ENCODE assay signal across 8 cellular contexts in genomic region chr6:24720131-24720603, GRCh38. TPM values are rescaled to one million over a fixed set of nuclear protein-coding genes. Genes with fewer than 3 reads are reported as not detected.
DNase-seq lines count a peak whose midpoint lies in the region; ATAC-seq and TF ChIP-seq lines count a peak whose summit lies in the region.

No MANE protein-coding gene starts in this region.

- peak overlapping the region; percentile 98 for H3K14ac ChIP-seq in trophoblast cell (ENCODE audit: low read length)

- peak overlapping the region; percentile 96 for H3K4me3 ChIP-seq in CD4-positive, CD25-positive, alpha-beta regulatory T cell (ENCODE audit: low read depth, low read length)
- H3K4me3 ChIP-seq in SJSA1 (peak overlapping the region; percentile 67), trophoblast cell (ENCODE audit: low read depth, low read length) (peak overlapping the region; percentile 93)

- ATAC-seq in CD4-positive, CD25-positive, alpha-beta regulatory T cell (ENCODE audit: low read depth in 2 of 2) = peak; percentile 13 to 18
- peak; percentile 61 for ATAC-seq in Right ventricle myocardium superior (ENCODE audit: poor library complexity)

- H3K27me3 ChIP-seq in CD4-positive, CD25-positive, alpha-beta regulatory T cell (ENCODE audit: control insufficient read depth, insufficient read depth, low read length) = no peaks in the 10 kb centered on the region
- H3K27me3 ChIP-seq in SJSA1 (replicated peaks) = no peaks in the 10 kb centered on the region
- no peaks in the 10 kb centered on the region for H3K27me3 ChIP-seq in trophoblast cell (ENCODE audit: insufficient read depth, low read length)

- peak; percentile 9 for TF ChIP-seq CTCF in type B pancreatic cell (conservative IDR thresholded peaks at IDR 0.05)

- peak overlapping the region; percentile 97 for H4K91ac ChIP-seq in trophoblast cell (ENCODE audit: low read depth, low read length)

- H3K9me3 ChIP-seq in CD4-positive, CD25-positive, alpha-beta regulatory T cell (ENCODE audit: control insufficient read depth in 2 of 2, low read length in 2 of 2) = no peaks in the 10 kb centered on the region
- H3K9me3 ChIP-seq in SJSA1 (replicated peaks) (no peaks in the 10 kb centered on the region), trophoblast cell (ENCODE audit: insufficient read depth, low read depth, low read length) (no peaks in the 10 kb centered on the region)

- H3K4me1 Mint-ChIP-seq in CD4-positive, CD25-positive, alpha-beta regulatory T cell = peaks cover 19 to 51% (median 39%) of the 10 kb centered on the region in 4 donors
- peaks cover 26% of the 10 kb centered on the region for H3K4me1 Mint-ChIP-seq in type B pancreatic cell (ENCODE audit: unreplicated experiment)

- H3K4me3 Mint-ChIP-seq in CD4-positive, CD25-positive, alpha-beta regulatory T cell = peak overlapping the region; percentile 91 to 100 (median 95)
- H3K4me3 Mint-ChIP-seq in type B pancreatic cell = peak overlapping the region; percentile 95

- H2BK12ac ChIP-seq in trophoblast cell (ENCODE audit: low read length) = peak overlapping the region; percentile 32

- peak overlapping the region; percentile 91 for H4K8ac ChIP-seq in trophoblast cell (ENCODE audit: low read depth, low read length)

- peak overlapping the region; percentile 99 for H2AK5ac ChIP-seq in trophoblast cell (ENCODE audit: low read length)

- peak overlapping the region; percentile 98 to 100 (median 100) for H3K27ac Mint-ChIP-seq in CD4-positive, CD25-positive, alpha-beta regulatory T cell
- peak overlapping the region; percentile 100 for H3K27ac Mint-ChIP-seq in type B pancreatic cell

- peak; percentile 75 to 88 (median 81) for DNase-seq in CD4-positive, CD25-positive, alpha-beta regulatory T cell
- DNase-seq in HEK293T (ENCODE audit: extremely low spot score) (peak; percentile 32), SJSA1 (ENCODE audit: low read depth in 1 of 2, low spot score in 2 of 2) (peak in 1 of 2 experiments; percentile 73), Right ventricle myocardium superior (peak; percentile 84), trophoblast cell (peak; percentile 74 to 76), type B pancreatic cell (ENCODE audit: extremely low spot score, unreplicated experiment) (peak; percentile 71), NCI-H2107 (lab: John Stamatoyannopoulos, UW) (no peak)
- peak; percentile 79 for DNase-seq in activated naive CD4-positive, alpha-beta T cell treated with anti-CD3 and anti-CD28 coated beads, Interleukin-2, amount 50 U/mL, for 16 hours

- peak overlapping the region; percentile 70 for H2BK120ac ChIP-seq in trophoblast cell (ENCODE audit: insufficient read depth, low read length, poor library complexity)

- H3K36me3 ChIP-seq in CD4-positive, CD25-positive, alpha-beta regulatory T cell (ENCODE audit: control insufficient read depth, insufficient read depth, low read length) = peaks cover 14% of the 10 kb centered on the region
- H3K36me3 ChIP-seq in SJSA1 (peaks cover 47% of the 10 kb centered on the region), trophoblast cell (ENCODE audit: control insufficient read depth in 1 of 2, insufficient read depth in 2 of 2, low read length in 2 of 2) (peaks cover 6 to 7% of the 10 kb centered on the region in 2 experiments)

- H2AFZ ChIP-seq in trophoblast cell (ENCODE audit: insufficient read depth, low read length, poor library complexity) = peak overlapping the region; percentile 50

- intact Hi-C loops in Right ventricle myocardium superior (cut with DNase I) = loop anchor here (10.0 kb wide), 1 partner anchor 55 kb away; the partner anchor contains the start of gene GMNN

- peaks cover 49% of the 10 kb centered on the region for H3K4me1 ChIP-seq in CD4-positive, CD25-positive, alpha-beta regulatory T cell (ENCODE audit: control insufficient read depth, insufficient read depth, low read length, poor library complexity, severe bottlenecking)
- H3K4me1 ChIP-seq in SJSA1 (replicated peaks) (peaks cover 16% of the 10 kb centered on the region), trophoblast cell (ENCODE audit: control insufficient read depth in 1 of 2, insufficient read depth in 2 of 2, low read length in 2 of 2) (no peaks in the 10 kb centered on the region)

- H2BK5ac ChIP-seq in trophoblast cell (ENCODE audit: low read depth, low read length, poor library complexity) = peak overlapping the region; percentile 93

- peaks cover 9% of the 10 kb centered on the region for H3K27me3 Mint-ChIP-seq in CD4-positive, CD25-positive, alpha-beta regulatory T cell
- no peaks in the 10 kb centered on the region for H3K27me3 Mint-ChIP-seq in type B pancreatic cell

- peak overlapping the region; percentile 100 for H3K27ac ChIP-seq in CD4-positive, CD25-positive, alpha-beta regulatory T cell (ENCODE audit: insufficient read depth, low read length, poor library complexity, severe bottlenecking)
- H3K27ac ChIP-seq in SJSA1 (peak overlapping the region; percentile 98), trophoblast cell (ENCODE audit: low read depth, low read length) (peak overlapping the region; percentile 96)

- peak overlapping the region; percentile 93 for H3K9ac ChIP-seq in trophoblast cell (ENCODE audit: low read length)

- WGBS in trophoblast cell (ENCODE audit: extremely low coverage, insufficient coverage, insufficient read length) = no CpG with 5 or more reads among the region's 39 CpGs

- peak overlapping the region; percentile 92 for H4K12ac ChIP-seq in trophoblast cell (ENCODE audit: low read depth, low read length)

- CTCF ChIA-PET in HEK293T (lab: Yijun Ruan, JAX) = no interaction called here

- peaks cover 27% of the 10 kb centered on the region for H3K36me3 Mint-ChIP-seq in CD4-positive, CD25-positive, alpha-beta regulatory T cell
- peaks cover 21% of the 10 kb centered on the region for H3K36me3 Mint-ChIP-seq in type B pancreatic cell

- no peak overlapping the region for H3K23ac ChIP-seq in trophoblast cell (ENCODE audit: low read length)

- peak overlapping the region; percentile 29 for H3K4me2 ChIP-seq in trophoblast cell (ENCODE audit: low read length)

- peak overlapping the region; percentile 97 for H3K4ac ChIP-seq in trophoblast cell (ENCODE audit: low read depth, low read length)

- peaks cover 11% of the 10 kb centered on the region for H3K79me1 ChIP-seq in trophoblast cell (ENCODE audit: low read length)

- peaks cover 0 to 1% (median 0%) of the 10 kb centered on the region in 7 donors for H3K9me3 Mint-ChIP-seq in CD4-positive, CD25-positive, alpha-beta regulatory T cell
- H3K9me3 Mint-ChIP-seq in type B pancreatic cell = no peaks in the 10 kb centered on the region

- H3K79me2 ChIP-seq in trophoblast cell (ENCODE audit: control insufficient read depth, insufficient read depth, low read length, poor library complexity) = peaks cover 19% of the 10 kb centered on the region

- H3K18ac ChIP-seq in trophoblast cell (ENCODE audit: low read length) = peak overlapping the region; percentile 99

- POLR2A ChIA-PET in HEK293T (lab: Yijun Ruan, JAX) = interaction anchor here (2.3 kb wide), 1 partner anchor 55 kb away, joined by 12 read pairs; the partner anchor contains the start of gene GMNN

TF ChIP-seq in HEK293T, 16 proteins besides CTCF, POLR2A, EP300 and RAD21:
- no peak for TF ChIP-seq BHLHE40 (IDR thresholded peaks at IDR 0.05; ENCODE audit: borderline replicate concordance)
- no peak for TF ChIP-seq ARNT (IDR thresholded peaks at IDR 0.05)
- no peak for TF ChIP-seq ELF4 (IDR thresholded peaks at IDR 0.05)
- TF ChIP-seq L3MBTL2 (conservative IDR thresholded peaks at IDR 0.05) = no peak

RNA-seq across cellular contexts. Expression of gene C6orf62, which starts 1.2 kb away (rescaled TPM):
- 124 TPM for total RNA-seq in CD4-positive, CD25-positive, alpha-beta regulatory T cell
- 100 to 1,000 TPM in 1 of 4 donors, 10 to 100 TPM in 3; 91.7 to 106 (median 98.6) TPM for polyA plus RNA-seq in CD4-positive, CD25-positive, alpha-beta regulatory T cell
- total RNA-seq in SJSA1 (2014; rRNA removed; shearing (Covaris generic)) = 94.4 and 124 TPM in 2 replicates
- total RNA-seq in Right ventricle myocardium superior (37.6 TPM), type B pancreatic cell (ENCODE audit: low replicate concordance) (77.3 and 77.5 TPM in 2 replicates)
- 91.4 and 91.7 TPM in 2 replicates for polyA plus RNA-seq in trophoblast cell (2013)

RNA-seq across cellular contexts. Expression of gene ACOT13, which starts 53.3 kb away (rescaled TPM):
- 2.9 TPM for total RNA-seq in CD4-positive, CD25-positive, alpha-beta regulatory T cell
- 10 to 100 TPM; 14.3 to 26.7 (median 17.2) TPM for polyA plus RNA-seq in CD4-positive, CD25-positive, alpha-beta regulatory T cell
- 7.5 and 10.6 TPM in 2 replicates for total RNA-seq in SJSA1 (2014; rRNA removed; shearing (Covaris generic))
- total RNA-seq in Right ventricle myocardium superior (74.3 TPM), type B pancreatic cell (ENCODE audit: low replicate concordance) (22.0 and 24.7 TPM in 2 replicates)
- polyA plus RNA-seq in trophoblast cell (2013) = 40.1 and 41.9 TPM in 2 replicates

RNA-seq across cellular contexts. Expression of gene TDP2, which starts 53.5 kb away (rescaled TPM):
- total RNA-seq in CD4-positive, CD25-positive, alpha-beta regulatory T cell = 43.2 TPM
- 10 to 100 TPM; 55.2 to 68.6 (median 57.1) TPM for polyA plus RNA-seq in CD4-positive, CD25-positive, alpha-beta regulatory T cell
- total RNA-seq in SJSA1 (2014; rRNA removed; shearing (Covaris generic)) = 23.4 and 23.6 TPM in 2 replicates
- total RNA-seq in Right ventricle myocardium superior (20.3 TPM), type B pancreatic cell (ENCODE audit: low replicate concordance) (42.6 and 44.1 TPM in 2 replicates)
- 24.1 and 25.0 TPM in 2 replicates for polyA plus RNA-seq in trophoblast cell (2013)

RNA-seq across cellular contexts. Expression of gene GMNN, which starts 54.6 kb away (rescaled TPM):
- 28.3 TPM for total RNA-seq in CD4-positive, CD25-positive, alpha-beta regulatory T cell
- polyA plus RNA-seq in CD4-positive, CD25-positive, alpha-beta regulatory T cell = 10 to 100 TPM in 3 of 4 donors, 1 to 10 TPM in 1; 9.1 to 13.6 (median 11.4) TPM
- total RNA-seq in SJSA1 (2014; rRNA removed; shearing (Covaris generic)) = 88.5 and 102 TPM in 2 replicates
- total RNA-seq in Right ventricle myocardium superior (7.1 TPM), type B pancreatic cell (ENCODE audit: low replicate concordance) (38.0 and 66.3 TPM in 2 replicates)
- polyA plus RNA-seq in trophoblast cell (2013) = 54.8 and 55.8 TPM in 2 replicates
